In the genomic region with DNA sequence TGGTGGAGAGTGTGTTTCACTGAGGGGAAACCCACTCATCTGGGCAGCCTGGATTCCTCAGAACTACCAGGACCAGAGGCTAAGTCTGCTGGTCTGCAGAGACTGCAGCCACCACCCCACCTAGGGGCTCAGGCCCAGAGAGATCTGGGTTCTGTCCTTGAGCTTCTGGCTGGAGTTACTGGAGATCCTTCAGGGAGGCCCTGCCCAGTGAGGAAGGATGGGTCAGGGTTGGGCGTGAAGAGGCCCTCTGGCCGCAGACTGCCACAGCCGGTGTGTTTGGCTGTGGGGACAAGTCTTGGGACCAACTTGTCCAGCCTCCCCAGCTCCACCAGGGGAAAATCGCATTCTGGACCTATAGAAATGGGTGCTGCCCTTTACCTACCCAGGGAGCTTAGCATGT, we compare ENCODE assay signal across 8 cellular contexts.
"Had no signal": no experiment of that assay in that cellular context is flagged by ENCODE, and none has a peak within 500 bp of the region (broad histone marks: within the 10 kb centered on the region; RNA-seq: fewer than 3 reads in every experiment).

No MANE protein-coding gene starts in this region.

- H3K4me3 ChIP-seq: GM23248, GM23338, HAP-1 had no signal

- H3K9me3 ChIP-seq: HAP-1 had no signal

- H3K27ac ChIP-seq: GM23248 had no signal

- H3K4me1 ChIP-seq: HAP-1 had no signal

- H3K36me3 ChIP-seq: HAP-1 had no signal

- DNase-seq: GM23248, GOT3, H7, H9, HCEC 1CT, HFFc6 had no signal
